ENCODE assay signal across 8 cellular contexts in the genomic region with DNA sequence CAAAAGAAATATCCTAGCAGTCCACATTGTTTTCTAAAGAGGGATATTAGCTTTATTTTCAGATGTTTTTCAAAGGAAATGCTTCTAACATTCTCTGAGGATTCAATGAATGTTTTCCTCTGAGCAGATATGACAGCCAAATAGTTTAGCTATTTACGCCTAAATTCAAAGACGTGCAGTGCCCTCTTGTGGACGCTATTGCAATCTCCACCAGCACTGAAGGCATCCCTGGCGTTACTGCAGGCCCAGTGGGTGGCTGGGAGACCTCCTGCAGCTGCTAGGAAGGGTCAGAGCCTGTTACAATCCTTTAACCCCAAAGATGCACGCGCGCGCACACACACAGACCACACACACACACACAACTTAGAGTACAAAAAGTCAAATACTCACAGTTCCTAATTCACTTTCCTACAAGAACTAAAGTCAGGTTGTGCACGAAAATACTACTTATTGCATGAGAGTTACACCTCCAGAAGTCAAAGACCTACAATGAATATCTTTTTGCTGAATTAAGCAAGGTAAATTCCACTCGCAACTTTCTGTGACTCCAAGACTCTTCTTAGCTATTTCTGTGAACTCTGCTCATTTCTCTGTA.
DNase-seq lines count a peak whose midpoint lies in the region; ATAC-seq, FAIRE-seq and TF ChIP-seq lines count a peak whose summit lies in the region.

No MANE protein-coding gene starts in this region.

- H3K27me3 Mint-ChIP-seq in astrocyte (ENCODE audit: low read depth, unreplicated experiment), result no peaks in the 10 kb centered on the region

- H3K4me1 ChIP-seq in RWPE2 (ENCODE audit: insufficient read depth, poor library complexity, severe bottlenecking) (no peaks in the 10 kb centered on the region), astrocyte (ENCODE audit: insufficient read depth, low read length) (peaks cover 4% of the 10 kb centered on the region), skeletal muscle satellite cell (ENCODE audit: control insufficient read depth, insufficient read depth, low read length) (peaks cover 4% of the 10 kb centered on the region)

- peak; percentile 97 for FAIRE-seq in astrocyte (lab: Jason Lieb, UNC)

- peaks cover 26% of the 10 kb centered on the region for H3K9me3 Mint-ChIP-seq in astrocyte (ENCODE audit: unreplicated experiment)

- H3K27me3 ChIP-seq in RWPE2 (ENCODE audit: insufficient read depth, poor library complexity, severe bottlenecking), result no peaks in the 10 kb centered on the region
- H3K27me3 ChIP-seq in astrocyte (ENCODE audit: insufficient read depth, low read length), result no peaks in the 10 kb centered on the region
- no peaks in the 10 kb centered on the region for H3K27me3 ChIP-seq in skeletal muscle satellite cell (ENCODE audit: control insufficient read depth, insufficient read depth, low read length)

- H3K4me2 ChIP-seq in astrocyte (ENCODE audit: low read length) (peak overlapping the region; percentile 22), skeletal muscle satellite cell (ENCODE audit: low read length) (no peak overlapping the region)

- no peaks in the 10 kb centered on the region for H4K20me1 ChIP-seq in astrocyte (ENCODE audit: insufficient read depth, low read length)

- H3K4me3 Mint-ChIP-seq in astrocyte (ENCODE audit: unreplicated experiment), result no peak overlapping the region

- H3K36me3 ChIP-seq in RWPE2 (ENCODE audit: low read depth), result no peaks in the 10 kb centered on the region
- no peaks in the 10 kb centered on the region for H3K36me3 ChIP-seq in astrocyte (ENCODE audit: insufficient read depth, low read length)
- H3K36me3 ChIP-seq in skeletal muscle satellite cell (ENCODE audit: insufficient read depth, low read length), result no peaks in the 10 kb centered on the region

- H2AFZ ChIP-seq in astrocyte (ENCODE audit: low read depth, low read length), result peak overlapping the region; percentile 15

- no peaks in the 10 kb centered on the region for H3K4me1 Mint-ChIP-seq in astrocyte (ENCODE audit: low read depth, unreplicated experiment)

- H3K9ac ChIP-seq in astrocyte (ENCODE audit: low read length), result peak overlapping the region; percentile 43
- H3K9ac ChIP-seq in skeletal muscle satellite cell (ENCODE audit: low read depth, low read length), result peak overlapping the region; percentile 8

- TF ChIP-seq CTCF in 22Rv1 (IDR thresholded peaks at IDR 0.05), result peak; percentile 90
- TF ChIP-seq CTCF in GM12865 (IDR thresholded peaks at IDR 0.05; ENCODE audit: insufficient read depth, low read depth, low read length, missing control alignments), result peak; percentile 67
- peak; percentile 74 for TF ChIP-seq CTCF in LNCaP clone FGC (IDR thresholded peaks at IDR 0.05; ENCODE audit: control insufficient read depth, extremely low read depth, insufficient read depth)
- peak; percentile 83 for TF ChIP-seq CTCF in RWPE2 (IDR thresholded peaks at IDR 0.05; ENCODE audit: poor library complexity, severe bottlenecking)
- peak; percentile 95 for TF ChIP-seq CTCF in astrocyte (IDR thresholded peaks at IDR 0.05; ENCODE audit: insufficient read depth, low read depth, low read length)

- ATAC-seq in RWPE2 (ENCODE audit: low read depth), result peak; percentile 87
- ATAC-seq in HG03196 (IDR thresholded peaks at IDR 0.05; ENCODE audit: unreplicated experiment), result no peak

- DNase-seq in GM12865 (ENCODE audit: low read depth) (peak; percentile 71), LNCaP clone FGC (ENCODE audit: low read depth) (peak; percentile 11), RWPE2 (ENCODE audit: low spot score) (no peak), astrocyte (ENCODE audit: low read depth) (peak; percentile 70), hippocampal formation (lab: John Stamatoyannopoulos, UW) (peak; percentile 69 to 82)

- H3K27ac Mint-ChIP-seq in astrocyte (ENCODE audit: unreplicated experiment), result no peak overlapping the region

- H3K9me3 ChIP-seq in RWPE2 (ENCODE audit: severe bottlenecking), result no peaks in the 10 kb centered on the region
- H3K9me3 ChIP-seq in astrocyte (ENCODE audit: insufficient read depth, low read depth, low read length), result no peaks in the 10 kb centered on the region
- H3K9me3 ChIP-seq in skeletal muscle satellite cell (replicated peaks; ENCODE audit: low read length), result no peaks in the 10 kb centered on the region

- H3K27ac ChIP-seq in 22Rv1 (no peak overlapping the region), RWPE2 (ENCODE audit: poor library complexity, severe bottlenecking) (no peak overlapping the region), astrocyte (ENCODE audit: low read depth, low read length) (peak overlapping the region; percentile 6)

- no peak overlapping the region for H3K4me3 ChIP-seq in GM12865 (ENCODE audit: low read depth, low read length)
- H3K4me3 ChIP-seq in LNCaP clone FGC (ENCODE audit: low read depth, low read length), result no peak overlapping the region
- no peak overlapping the region for H3K4me3 ChIP-seq in RWPE2 (ENCODE audit: severe bottlenecking)
- H3K4me3 ChIP-seq in astrocyte (ENCODE audit: insufficient read depth, low read depth, low read length), result no peak overlapping the region
- no peak overlapping the region for H3K4me3 ChIP-seq in skeletal muscle satellite cell (ENCODE audit: low read length)

- H3K79me2 ChIP-seq in astrocyte (ENCODE audit: insufficient read depth, low read length), result no peaks in the 10 kb centered on the region

- no peaks in the 10 kb centered on the region for H3K36me3 Mint-ChIP-seq in astrocyte (ENCODE audit: low read depth, unreplicated experiment)
